Comparison of ENCODE assay signal across 1 cellular context in the genomic region with DNA sequence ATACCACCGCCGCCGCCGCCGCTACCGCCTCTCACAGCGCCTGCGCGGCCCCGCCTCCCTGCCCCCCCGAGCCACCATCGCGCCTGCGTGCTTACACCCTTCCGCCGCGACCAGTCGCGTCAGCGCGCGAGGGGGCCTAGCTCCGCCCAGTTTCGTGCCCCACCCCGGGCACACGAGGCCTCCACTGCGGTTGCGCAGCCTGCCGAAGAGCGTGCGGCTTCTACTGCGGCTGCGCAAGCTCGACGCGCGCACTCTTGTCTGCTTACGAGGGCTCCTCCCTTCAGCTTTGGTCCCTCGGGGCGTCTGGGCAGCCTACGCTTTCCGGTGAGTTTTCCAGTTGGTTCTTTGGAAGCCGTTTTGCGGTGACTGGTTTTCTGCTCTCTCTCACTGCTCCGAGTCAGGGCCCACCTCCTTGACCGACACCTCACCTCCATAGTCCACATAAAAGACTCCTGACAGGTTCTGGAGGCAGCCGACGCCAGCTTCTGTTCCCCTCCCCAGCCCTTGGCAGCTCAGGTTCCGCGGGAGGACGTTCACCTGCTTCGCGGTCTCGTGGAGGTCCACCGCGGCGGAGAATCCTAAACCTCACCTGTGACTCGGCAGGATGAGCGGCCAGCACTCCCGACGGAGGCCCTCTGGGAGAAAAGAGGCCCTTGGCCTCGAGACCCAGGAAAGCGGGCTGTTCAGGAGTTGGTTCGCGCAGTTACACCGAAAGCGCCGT.
TF ChIP-seq lines count a peak whose summit lies in the region.

A gene (minus strand): TSS at position 35 of the 721 bp plus-strand sequence. CDS start 65 bp downstream, outside the sequence.

TF ChIP-seq in WTC11, 78 proteins besides CTCF, POLR2A, EP300 and RAD21 (continued from another document and continues in another):
- TF ChIP-seq, protein P1, sequence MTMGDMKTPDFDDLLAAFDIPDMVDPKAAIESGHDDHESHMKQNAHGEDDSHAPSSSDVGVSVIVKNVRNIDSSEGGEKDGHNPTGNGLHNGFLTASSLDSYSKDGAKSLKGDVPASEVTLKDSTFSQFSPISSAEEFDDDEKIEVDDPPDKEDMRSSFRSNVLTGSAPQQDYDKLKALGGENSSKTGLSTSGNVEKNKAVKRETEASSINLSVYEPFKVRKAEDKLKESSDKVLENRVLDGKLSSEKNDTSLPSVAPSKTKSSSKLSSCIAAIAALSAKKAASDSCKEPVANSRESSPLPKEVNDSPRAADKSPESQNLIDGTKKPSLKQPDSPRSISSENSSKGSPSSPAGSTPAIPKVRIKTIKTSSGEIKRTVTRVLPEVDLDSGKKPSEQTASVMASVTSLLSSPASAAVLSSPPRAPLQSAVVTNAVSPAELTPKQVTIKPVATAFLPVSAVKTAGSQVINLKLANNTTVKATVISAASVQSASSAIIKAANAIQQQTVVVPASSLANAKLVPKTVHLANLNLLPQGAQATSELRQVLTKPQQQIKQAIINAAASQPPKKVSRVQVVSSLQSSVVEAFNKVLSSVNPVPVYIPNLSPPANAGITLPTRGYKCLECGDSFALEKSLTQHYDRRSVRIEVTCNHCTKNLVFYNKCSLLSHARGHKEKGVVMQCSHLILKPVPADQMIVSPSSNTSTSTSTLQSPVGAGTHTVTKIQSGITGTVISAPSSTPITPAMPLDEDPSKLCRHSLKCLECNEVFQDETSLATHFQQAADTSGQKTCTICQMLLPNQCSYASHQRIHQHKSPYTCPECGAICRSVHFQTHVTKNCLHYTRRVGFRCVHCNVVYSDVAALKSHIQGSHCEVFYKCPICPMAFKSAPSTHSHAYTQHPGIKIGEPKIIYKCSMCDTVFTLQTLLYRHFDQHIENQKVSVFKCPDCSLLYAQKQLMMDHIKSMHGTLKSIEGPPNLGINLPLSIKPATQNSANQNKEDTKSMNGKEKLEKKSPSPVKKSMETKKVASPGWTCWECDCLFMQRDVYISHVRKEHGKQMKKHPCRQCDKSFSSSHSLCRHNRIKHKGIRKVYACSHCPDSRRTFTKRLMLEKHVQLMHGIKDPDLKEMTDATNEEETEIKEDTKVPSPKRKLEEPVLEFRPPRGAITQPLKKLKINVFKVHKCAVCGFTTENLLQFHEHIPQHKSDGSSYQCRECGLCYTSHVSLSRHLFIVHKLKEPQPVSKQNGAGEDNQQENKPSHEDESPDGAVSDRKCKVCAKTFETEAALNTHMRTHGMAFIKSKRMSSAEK (CRISPR knock-in tag; IDR thresholded peaks at IDR 0.05; ENCODE audit: borderline replicate concordance): no peak
- TF ChIP-seq NR1H2 (CRISPR knock-in tag; IDR thresholded peaks at IDR 0.05) (no peak), ZNF138 (CRISPR knock-in tag; conservative IDR thresholded peaks at IDR 0.05) (no peak), SP1 (CRISPR knock-in tag; conservative IDR thresholded peaks at IDR 0.05) (peak; percentile 100), ESRRA (CRISPR knock-in tag; IDR thresholded peaks at IDR 0.05; ENCODE audit: borderline replicate concordance) (no peak), EMX1 (CRISPR knock-in tag; IDR thresholded peaks at IDR 0.05) (no peak), GABPB1 (CRISPR knock-in tag; IDR thresholded peaks at IDR 0.05) (peak; percentile 69; the same call in 1 of the 2 replicates), ZNF121 (CRISPR knock-in tag; IDR thresholded peaks at IDR 0.05) (no peak), ATF1 (CRISPR knock-in tag; IDR thresholded peaks at IDR 0.05) (no peak), ZNF232 (CRISPR knock-in tag; IDR thresholded peaks at IDR 0.05) (0 out of 2 replicates have a peak, but pooled peaks have one; percentile 18), FOXK1 (CRISPR knock-in tag; IDR thresholded peaks at IDR 0.05) (peak; percentile 84), NFYB (CRISPR knock-in tag; conservative IDR thresholded peaks at IDR 0.05; ENCODE audit: low read depth) (0 out of 2 replicates have a peak, but pooled peaks have one; percentile 15), NFATC4 (CRISPR knock-in tag; IDR thresholded peaks at IDR 0.05) (no peak), ZNF671 (CRISPR knock-in tag; IDR thresholded peaks at IDR 0.05) (no peak), NR2C2 (CRISPR knock-in tag; IDR thresholded peaks at IDR 0.05) (no peak), ZNF423 (CRISPR knock-in tag; IDR thresholded peaks at IDR 0.05) (no peak), NFE2L1 (CRISPR knock-in tag; IDR thresholded peaks at IDR 0.05) (0 out of 2 replicates have a peak, but pooled peaks have one; percentile 78), RORB (CRISPR knock-in tag; IDR thresholded peaks at IDR 0.05) (no peak), TCF7 (CRISPR knock-in tag; IDR thresholded peaks at IDR 0.05; ENCODE audit: low read depth) (no peak), ZNF219 (CRISPR knock-in tag; IDR thresholded peaks at IDR 0.05; ENCODE audit: borderline replicate concordance) (no peak), TEAD1 (CRISPR knock-in tag; IDR thresholded peaks at IDR 0.05) (no peak), JAZF1 (CRISPR knock-in tag; IDR thresholded peaks at IDR 0.05) (no peak), ZNF263 (CRISPR knock-in tag; IDR thresholded peaks at IDR 0.05; ENCODE audit: low read depth) (no peak), OVOL2 (CRISPR knock-in tag; IDR thresholded peaks at IDR 0.05; ENCODE audit: borderline replicate concordance) (no peak)
- TF ChIP-seq, protein P2, sequence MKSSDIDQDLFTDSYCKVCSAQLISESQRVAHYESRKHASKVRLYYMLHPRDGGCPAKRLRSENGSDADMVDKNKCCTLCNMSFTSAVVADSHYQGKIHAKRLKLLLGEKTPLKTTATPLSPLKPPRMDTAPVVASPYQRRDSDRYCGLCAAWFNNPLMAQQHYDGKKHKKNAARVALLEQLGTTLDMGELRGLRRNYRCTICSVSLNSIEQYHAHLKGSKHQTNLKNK (CRISPR knock-in tag; IDR thresholded peaks at IDR 0.05): no peak
- TF ChIP-seq, protein P3, sequence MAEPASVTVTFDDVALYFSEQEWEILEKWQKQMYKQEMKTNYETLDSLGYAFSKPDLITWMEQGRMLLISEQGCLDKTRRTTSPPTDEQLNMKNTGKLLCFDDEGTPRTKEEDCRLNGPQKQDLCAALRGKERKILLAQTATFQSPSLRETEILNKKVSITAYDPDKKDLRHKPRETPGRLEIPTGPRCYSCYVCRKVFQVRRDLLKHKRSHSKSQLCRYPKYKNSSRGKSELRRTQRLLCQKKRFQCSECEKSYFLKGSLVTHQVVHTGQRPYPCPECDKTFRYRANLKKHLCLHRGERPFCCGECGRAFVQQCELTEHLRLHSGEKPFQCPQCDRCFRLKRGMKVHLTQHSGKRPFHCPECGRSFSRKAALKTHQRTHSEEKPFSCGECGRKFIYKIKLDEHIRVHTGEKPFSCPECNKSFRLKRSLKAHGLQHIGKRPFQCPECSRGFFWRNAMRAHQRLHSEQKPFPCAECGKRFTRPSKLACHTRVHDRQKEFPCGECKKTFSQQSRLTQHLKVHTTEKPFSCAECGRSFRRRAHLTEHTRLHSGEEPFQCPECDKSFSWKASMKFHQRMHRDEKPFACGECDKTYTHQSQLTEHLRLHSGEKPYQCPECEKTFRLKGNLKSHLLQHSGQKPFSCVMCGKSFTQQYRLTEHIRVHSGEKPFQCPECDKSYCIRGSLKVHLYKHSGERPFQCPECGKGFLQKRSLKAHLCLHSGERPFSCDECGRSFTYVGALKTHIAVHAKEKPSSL (CRISPR knock-in tag; conservative IDR thresholded peaks at IDR 0.05): no peak
- TF ChIP-seq, protein P4, sequence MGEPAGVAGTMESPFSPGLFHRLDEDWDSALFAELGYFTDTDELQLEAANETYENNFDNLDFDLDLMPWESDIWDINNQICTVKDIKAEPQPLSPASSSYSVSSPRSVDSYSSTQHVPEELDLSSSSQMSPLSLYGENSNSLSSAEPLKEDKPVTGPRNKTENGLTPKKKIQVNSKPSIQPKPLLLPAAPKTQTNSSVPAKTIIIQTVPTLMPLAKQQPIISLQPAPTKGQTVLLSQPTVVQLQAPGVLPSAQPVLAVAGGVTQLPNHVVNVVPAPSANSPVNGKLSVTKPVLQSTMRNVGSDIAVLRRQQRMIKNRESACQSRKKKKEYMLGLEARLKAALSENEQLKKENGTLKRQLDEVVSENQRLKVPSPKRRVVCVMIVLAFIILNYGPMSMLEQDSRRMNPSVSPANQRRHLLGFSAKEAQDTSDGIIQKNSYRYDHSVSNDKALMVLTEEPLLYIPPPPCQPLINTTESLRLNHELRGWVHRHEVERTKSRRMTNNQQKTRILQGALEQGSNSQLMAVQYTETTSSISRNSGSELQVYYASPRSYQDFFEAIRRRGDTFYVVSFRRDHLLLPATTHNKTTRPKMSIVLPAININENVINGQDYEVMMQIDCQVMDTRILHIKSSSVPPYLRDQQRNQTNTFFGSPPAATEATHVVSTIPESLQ (CRISPR knock-in tag; IDR thresholded peaks at IDR 0.05): no peak
- TF ChIP-seq, protein P5, sequence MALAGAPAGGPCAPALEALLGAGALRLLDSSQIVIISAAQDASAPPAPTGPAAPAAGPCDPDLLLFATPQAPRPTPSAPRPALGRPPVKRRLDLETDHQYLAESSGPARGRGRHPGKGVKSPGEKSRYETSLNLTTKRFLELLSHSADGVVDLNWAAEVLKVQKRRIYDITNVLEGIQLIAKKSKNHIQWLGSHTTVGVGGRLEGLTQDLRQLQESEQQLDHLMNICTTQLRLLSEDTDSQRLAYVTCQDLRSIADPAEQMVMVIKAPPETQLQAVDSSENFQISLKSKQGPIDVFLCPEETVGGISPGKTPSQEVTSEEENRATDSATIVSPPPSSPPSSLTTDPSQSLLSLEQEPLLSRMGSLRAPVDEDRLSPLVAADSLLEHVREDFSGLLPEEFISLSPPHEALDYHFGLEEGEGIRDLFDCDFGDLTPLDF (CRISPR knock-in tag; IDR thresholded peaks at IDR 0.05): no peak
- TF ChIP-seq, protein P6, sequence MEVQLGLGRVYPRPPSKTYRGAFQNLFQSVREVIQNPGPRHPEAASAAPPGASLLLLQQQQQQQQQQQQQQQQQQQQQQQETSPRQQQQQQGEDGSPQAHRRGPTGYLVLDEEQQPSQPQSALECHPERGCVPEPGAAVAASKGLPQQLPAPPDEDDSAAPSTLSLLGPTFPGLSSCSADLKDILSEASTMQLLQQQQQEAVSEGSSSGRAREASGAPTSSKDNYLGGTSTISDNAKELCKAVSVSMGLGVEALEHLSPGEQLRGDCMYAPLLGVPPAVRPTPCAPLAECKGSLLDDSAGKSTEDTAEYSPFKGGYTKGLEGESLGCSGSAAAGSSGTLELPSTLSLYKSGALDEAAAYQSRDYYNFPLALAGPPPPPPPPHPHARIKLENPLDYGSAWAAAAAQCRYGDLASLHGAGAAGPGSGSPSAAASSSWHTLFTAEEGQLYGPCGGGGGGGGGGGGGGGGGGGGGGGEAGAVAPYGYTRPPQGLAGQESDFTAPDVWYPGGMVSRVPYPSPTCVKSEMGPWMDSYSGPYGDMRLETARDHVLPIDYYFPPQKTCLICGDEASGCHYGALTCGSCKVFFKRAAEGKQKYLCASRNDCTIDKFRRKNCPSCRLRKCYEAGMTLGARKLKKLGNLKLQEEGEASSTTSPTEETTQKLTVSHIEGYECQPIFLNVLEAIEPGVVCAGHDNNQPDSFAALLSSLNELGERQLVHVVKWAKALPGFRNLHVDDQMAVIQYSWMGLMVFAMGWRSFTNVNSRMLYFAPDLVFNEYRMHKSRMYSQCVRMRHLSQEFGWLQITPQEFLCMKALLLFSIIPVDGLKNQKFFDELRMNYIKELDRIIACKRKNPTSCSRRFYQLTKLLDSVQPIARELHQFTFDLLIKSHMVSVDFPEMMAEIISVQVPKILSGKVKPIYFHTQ (CRISPR knock-in tag; IDR thresholded peaks at IDR 0.05): no peak
- TF ChIP-seq, protein P7, sequence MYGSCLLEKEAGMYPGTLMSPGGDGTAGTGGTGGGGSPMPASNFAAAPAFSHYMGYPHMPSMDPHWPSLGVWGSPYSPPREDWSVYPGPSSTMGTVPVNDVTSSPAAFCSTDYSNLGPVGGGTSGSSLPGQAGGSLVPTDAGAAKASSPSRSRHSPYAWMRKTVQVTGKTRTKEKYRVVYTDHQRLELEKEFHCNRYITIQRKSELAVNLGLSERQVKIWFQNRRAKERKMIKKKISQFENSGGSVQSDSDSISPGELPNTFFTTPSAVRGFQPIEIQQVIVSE (CRISPR knock-in tag; IDR thresholded peaks at IDR 0.05; ENCODE audit: borderline replicate concordance): no peak
- TF ChIP-seq, protein P8, sequence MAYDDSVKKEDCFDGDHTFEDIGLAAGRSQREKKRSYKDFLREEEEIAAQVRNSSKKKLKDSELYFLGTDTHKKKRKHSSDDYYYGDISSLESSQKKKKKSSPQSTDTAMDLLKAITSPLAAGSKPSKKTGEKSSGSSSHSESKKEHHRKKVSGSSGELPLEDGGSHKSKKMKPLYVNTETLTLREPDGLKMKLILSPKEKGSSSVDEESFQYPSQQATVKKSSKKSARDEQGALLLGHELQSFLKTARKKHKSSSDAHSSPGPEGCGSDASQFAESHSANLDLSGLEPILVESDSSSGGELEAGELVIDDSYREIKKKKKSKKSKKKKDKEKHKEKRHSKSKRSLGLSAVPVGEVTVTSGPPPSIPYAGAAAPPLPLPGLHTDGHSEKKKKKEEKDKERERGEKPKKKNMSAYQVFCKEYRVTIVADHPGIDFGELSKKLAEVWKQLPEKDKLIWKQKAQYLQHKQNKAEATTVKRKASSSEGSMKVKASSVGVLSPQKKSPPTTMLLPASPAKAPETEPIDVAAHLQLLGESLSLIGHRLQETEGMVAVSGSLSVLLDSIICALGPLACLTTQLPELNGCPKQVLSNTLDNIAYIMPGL (CRISPR knock-in tag; IDR thresholded peaks at IDR 0.05): peak; percentile 60; the same call in 1 of the 2 replicates
- TF ChIP-seq, protein P9, sequence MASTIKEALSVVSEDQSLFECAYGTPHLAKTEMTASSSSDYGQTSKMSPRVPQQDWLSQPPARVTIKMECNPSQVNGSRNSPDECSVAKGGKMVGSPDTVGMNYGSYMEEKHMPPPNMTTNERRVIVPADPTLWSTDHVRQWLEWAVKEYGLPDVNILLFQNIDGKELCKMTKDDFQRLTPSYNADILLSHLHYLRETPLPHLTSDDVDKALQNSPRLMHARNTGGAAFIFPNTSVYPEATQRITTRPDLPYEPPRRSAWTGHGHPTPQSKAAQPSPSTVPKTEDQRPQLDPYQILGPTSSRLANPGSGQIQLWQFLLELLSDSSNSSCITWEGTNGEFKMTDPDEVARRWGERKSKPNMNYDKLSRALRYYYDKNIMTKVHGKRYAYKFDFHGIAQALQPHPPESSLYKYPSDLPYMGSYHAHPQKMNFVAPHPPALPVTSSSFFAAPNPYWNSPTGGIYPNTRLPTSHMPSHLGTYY (CRISPR knock-in tag; IDR thresholded peaks at IDR 0.05): no peak
- TF ChIP-seq, protein P10, sequence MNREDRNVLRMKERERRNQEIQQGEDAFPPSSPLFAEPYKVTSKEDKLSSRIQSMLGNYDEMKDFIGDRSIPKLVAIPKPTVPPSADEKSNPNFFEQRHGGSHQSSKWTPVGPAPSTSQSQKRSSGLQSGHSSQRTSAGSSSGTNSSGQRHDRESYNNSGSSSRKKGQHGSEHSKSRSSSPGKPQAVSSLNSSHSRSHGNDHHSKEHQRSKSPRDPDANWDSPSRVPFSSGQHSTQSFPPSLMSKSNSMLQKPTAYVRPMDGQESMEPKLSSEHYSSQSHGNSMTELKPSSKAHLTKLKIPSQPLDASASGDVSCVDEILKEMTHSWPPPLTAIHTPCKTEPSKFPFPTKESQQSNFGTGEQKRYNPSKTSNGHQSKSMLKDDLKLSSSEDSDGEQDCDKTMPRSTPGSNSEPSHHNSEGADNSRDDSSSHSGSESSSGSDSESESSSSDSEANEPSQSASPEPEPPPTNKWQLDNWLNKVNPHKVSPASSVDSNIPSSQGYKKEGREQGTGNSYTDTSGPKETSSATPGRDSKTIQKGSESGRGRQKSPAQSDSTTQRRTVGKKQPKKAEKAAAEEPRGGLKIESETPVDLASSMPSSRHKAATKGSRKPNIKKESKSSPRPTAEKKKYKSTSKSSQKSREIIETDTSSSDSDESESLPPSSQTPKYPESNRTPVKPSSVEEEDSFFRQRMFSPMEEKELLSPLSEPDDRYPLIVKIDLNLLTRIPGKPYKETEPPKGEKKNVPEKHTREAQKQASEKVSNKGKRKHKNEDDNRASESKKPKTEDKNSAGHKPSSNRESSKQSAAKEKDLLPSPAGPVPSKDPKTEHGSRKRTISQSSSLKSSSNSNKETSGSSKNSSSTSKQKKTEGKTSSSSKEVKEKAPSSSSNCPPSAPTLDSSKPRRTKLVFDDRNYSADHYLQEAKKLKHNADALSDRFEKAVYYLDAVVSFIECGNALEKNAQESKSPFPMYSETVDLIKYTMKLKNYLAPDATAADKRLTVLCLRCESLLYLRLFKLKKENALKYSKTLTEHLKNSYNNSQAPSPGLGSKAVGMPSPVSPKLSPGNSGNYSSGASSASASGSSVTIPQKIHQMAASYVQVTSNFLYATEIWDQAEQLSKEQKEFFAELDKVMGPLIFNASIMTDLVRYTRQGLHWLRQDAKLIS (CRISPR knock-in tag; IDR thresholded peaks at IDR 0.05; ENCODE audit: borderline replicate concordance): no peak
